In genomic region chr20:289693-290080, GRCh38 we compare ENCODE assay signal across 1 cellular context.
TF ChIP-seq lines count a peak whose summit lies in the region.

No MANE protein-coding gene starts in this region.

TF ChIP-seq in HepG2, 621 proteins besides CTCF, POLR2A, EP300 and RAD21:
- TF ChIP-seq ZBTB7B (CRISPR knock-in tag; IDR thresholded peaks at IDR 0.05) (0 out of 2 replicates have a peak, but pooled peaks have one; percentile 40), ZNF569 (CRISPR knock-in tag; IDR thresholded peaks at IDR 0.05; ENCODE audit: borderline replicate concordance) (0 out of 2 replicates have a peak, but pooled peaks have one; percentile 10), ZNF605 (CRISPR knock-in tag; IDR thresholded peaks at IDR 0.05) (peak; percentile 77), ARNT (IDR thresholded peaks at IDR 0.05) (no peak), CHD4 (IDR thresholded peaks at IDR 0.05; ENCODE audit: borderline replicate concordance, low read length) (peak; percentile 93), FOXC1 (CRISPR knock-in tag; IDR thresholded peaks at IDR 0.05; ENCODE audit: borderline replicate concordance) (0 out of 2 replicates have a peak, but pooled peaks have one; percentile 12), EHMT2 (IDR thresholded peaks at IDR 0.05; ENCODE audit: borderline replicate concordance, low read depth, low read length) (0 out of 2 replicates have a peak, but pooled peaks have one; percentile 12), RFXAP (CRISPR knock-in tag; IDR thresholded peaks at IDR 0.05; ENCODE audit: borderline replicate concordance) (0 out of 2 replicates have a peak, but pooled peaks have one; percentile 46), STAT5B (CRISPR knock-in tag; IDR thresholded peaks at IDR 0.05) (no peak), ZNF629 (CRISPR knock-in tag; conservative IDR thresholded peaks at IDR 0.05) (peak; percentile 96), ZNF280D (CRISPR knock-in tag; IDR thresholded peaks at IDR 0.05) (peak; percentile 58; the same call in 1 of the 2 replicates), KLF15 (CRISPR knock-in tag; IDR thresholded peaks at IDR 0.05; ENCODE audit: borderline replicate concordance) (no peak), ZMYM3 (CRISPR knock-in tag; IDR thresholded peaks at IDR 0.05) (peak; percentile 23; the same call in 1 of the 2 replicates), MLXIP (CRISPR knock-in tag; IDR thresholded peaks at IDR 0.05; ENCODE audit: borderline replicate concordance) (no peak), YEATS2 (CRISPR knock-in tag; IDR thresholded peaks at IDR 0.05; ENCODE audit: borderline replicate concordance) (peak; percentile 9; the same call in 1 of the 2 replicates), ELF4 (CRISPR knock-in tag; IDR thresholded peaks at IDR 0.05; ENCODE audit: borderline replicate concordance) (0 out of 2 replicates have a peak, but pooled peaks have one; percentile 17), CREB1 (IDR thresholded peaks at IDR 0.05) (no peak), CREB1 (CRISPR knock-in tag; IDR thresholded peaks at IDR 0.05) (no peak), ZFP1 (CRISPR knock-in tag; IDR thresholded peaks at IDR 0.05) (0 out of 2 replicates have a peak, but pooled peaks have one; percentile 8), ZBTB37 (CRISPR knock-in tag; IDR thresholded peaks at IDR 0.05) (peak; percentile 2; the same call in 1 of the 2 replicates), ZNF687 (CRISPR knock-in tag; IDR thresholded peaks at IDR 0.05) (no peak)
- TF ChIP-seq, protein P1, sequence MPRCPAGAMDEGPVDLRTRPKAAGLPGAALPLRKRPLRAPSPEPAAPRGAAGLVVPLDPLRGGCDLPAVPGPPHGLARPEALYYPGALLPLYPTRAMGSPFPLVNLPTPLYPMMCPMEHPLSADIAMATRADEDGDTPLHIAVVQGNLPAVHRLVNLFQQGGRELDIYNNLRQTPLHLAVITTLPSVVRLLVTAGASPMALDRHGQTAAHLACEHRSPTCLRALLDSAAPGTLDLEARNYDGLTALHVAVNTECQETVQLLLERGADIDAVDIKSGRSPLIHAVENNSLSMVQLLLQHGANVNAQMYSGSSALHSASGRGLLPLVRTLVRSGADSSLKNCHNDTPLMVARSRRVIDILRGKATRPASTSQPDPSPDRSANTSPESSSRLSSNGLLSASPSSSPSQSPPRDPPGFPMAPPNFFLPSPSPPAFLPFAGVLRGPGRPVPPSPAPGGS (CRISPR knock-in tag; IDR thresholded peaks at IDR 0.05), result 0 out of 2 replicates have a peak, but pooled peaks have one; percentile 30
- TF ChIP-seq, protein P2, sequence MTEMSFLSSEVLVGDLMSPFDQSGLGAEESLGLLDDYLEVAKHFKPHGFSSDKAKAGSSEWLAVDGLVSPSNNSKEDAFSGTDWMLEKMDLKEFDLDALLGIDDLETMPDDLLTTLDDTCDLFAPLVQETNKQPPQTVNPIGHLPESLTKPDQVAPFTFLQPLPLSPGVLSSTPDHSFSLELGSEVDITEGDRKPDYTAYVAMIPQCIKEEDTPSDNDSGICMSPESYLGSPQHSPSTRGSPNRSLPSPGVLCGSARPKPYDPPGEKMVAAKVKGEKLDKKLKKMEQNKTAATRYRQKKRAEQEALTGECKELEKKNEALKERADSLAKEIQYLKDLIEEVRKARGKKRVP (CRISPR knock-in tag; IDR thresholded peaks at IDR 0.05), result 0 out of 4 replicates have a peak, but pooled peaks of 1 of the 2 experiments have one; percentile 19
